ENCODE assay signal across 23 cellular contexts in the genomic region with DNA sequence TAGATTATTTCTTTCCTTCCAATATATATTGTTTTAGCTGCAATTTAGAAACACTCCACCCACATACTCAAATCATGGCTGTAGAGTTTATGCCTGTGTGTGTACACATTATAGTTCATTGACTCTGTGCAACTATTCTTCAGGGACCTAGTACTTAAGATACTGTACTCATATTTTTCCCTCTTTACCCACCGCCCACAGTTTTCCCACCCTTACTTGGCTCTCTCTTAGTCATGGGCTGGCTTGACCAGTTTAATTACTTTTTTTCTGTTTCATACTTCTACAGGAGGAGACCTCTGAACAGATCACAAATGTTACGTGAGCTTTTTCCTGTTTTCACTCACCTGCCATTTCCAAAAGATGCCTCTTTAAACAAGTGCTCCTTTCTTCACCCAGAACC. TPM values are rescaled to one million over a fixed set of nuclear protein-coding genes. Genes with fewer than 3 reads are reported as not detected.
DNase-seq lines count a peak whose midpoint lies in the region; ATAC-seq and TF ChIP-seq lines count a peak whose summit lies in the region.
"Had no signal": no experiment of that assay in that cellular context is flagged by ENCODE, and none has a peak within 500 bp of the region (broad histone marks: within the 10 kb centered on the region; RNA-seq: fewer than 3 reads in every experiment).

No MANE protein-coding gene starts in this region.

- no peak for TF ChIP-seq CTCF in fibroblast of the aortic adventitia (IDR thresholded peaks at IDR 0.05; ENCODE audit: insufficient read depth, low read length)
- TF ChIP-seq CTCF in thoracic aorta (IDR thresholded peaks at IDR 0.05) = no peak

- no peaks in the 10 kb centered on the region for H3K27me3 Mint-ChIP-seq in activated CD4-positive, alpha-beta T cell treated with anti-CD3 and anti-CD28 coated beads, Interleukin-2, amount 10 ng/mL, durations not matched to agents 24 days and 14 days
- H3K27me3 Mint-ChIP-seq: memory B cell had no signal

- peaks cover 44% of the 10 kb centered on the region for H3K4me1 Mint-ChIP-seq in activated CD4-positive, alpha-beta T cell treated with anti-CD3 and anti-CD28 coated beads, Interleukin-2, amount 10 ng/mL, durations not matched to agents 24 days and 14 days
- H3K4me1 Mint-ChIP-seq: neural progenitor cell had no signal

- no peak for DNase-seq in activated CD4-positive, alpha-beta T cell treated with anti-CD3 and anti-CD28 coated beads, Interleukin-2, amount 10 ng/mL, durations not matched to agents 24 days and 14 days
- DNase-seq in activated CD4-positive, alpha-beta T cell treated with anti-CD3 and anti-CD28 coated beads for 4 hours = no peak
- DNase-seq in fibroblast of the aortic adventitia (ENCODE audit: low read depth) (peak; percentile 16), thoracic aorta (ENCODE audit: low spot score) (no peak), posterior vena cava (ENCODE audit: low spot score) (no peak)
- DNase-seq: activated CD8-positive, alpha-beta T cell treated with anti-CD3 and anti-CD28 coated beads, Interleukin-2, amount 10 ng/mL, durations not matched to agents 7 days and 5 days; aorta; KG1; NCI-H1092 treated with DMSO at 0.1 percent for 48 hours; NCI-H2171; NCI-H748 treated with DMSO at 0.1 percent for 48 hours had no signal

- no peak for ATAC-seq in thoracic aorta (ENCODE audit: insufficient number of reproducible peaks, low FRiP score, low read depth)
- ATAC-seq in HG02642 (IDR thresholded peaks at IDR 0.05; ENCODE audit: poor library complexity, unreplicated experiment) = no peak
- ATAC-seq in HG03196 (IDR thresholded peaks at IDR 0.05; ENCODE audit: unreplicated experiment) = no peak
- ATAC-seq: activated CD8-positive, alpha-beta T cell treated with anti-CD3 and anti-CD28 coated beads, Interleukin-2, amount 10 ng/mL, durations not matched to agents 7 days and 5 days; gastroesophageal sphincter; GM12878 had no signal

- no peaks in the 10 kb centered on the region for H3K27me3 ChIP-seq in thoracic aorta (replicated peaks; ENCODE audit: insufficient read depth)
- H3K27me3 ChIP-seq: gastroesophageal sphincter, neural progenitor cell, right atrium auricular region had no signal

- H3K27ac ChIP-seq in KOPT-K1 (ENCODE audit: low read depth, low read length, poor library complexity, severe bottlenecking) (peak overlapping the region; percentile 100), thoracic aorta (peak overlapping the region; percentile 71 to 80)
- H3K27ac ChIP-seq: HL-60, neural progenitor cell, PC-9, SK-N-MC had no signal

- H3K9me3 Mint-ChIP-seq in activated CD4-positive, alpha-beta T cell treated with anti-CD3 and anti-CD28 coated beads, Interleukin-2, amount 10 ng/mL, durations not matched to agents 24 days and 14 days = no peaks in the 10 kb centered on the region
- H3K9me3 Mint-ChIP-seq: memory B cell, neural progenitor cell had no signal

- H3K27ac Mint-ChIP-seq in activated CD4-positive, alpha-beta T cell treated with anti-CD3 and anti-CD28 coated beads, Interleukin-2, amount 10 ng/mL, durations not matched to agents 24 days and 14 days = peak overlapping the region; percentile 30
- H3K27ac Mint-ChIP-seq: activated CD8-positive, alpha-beta T cell treated with anti-CD3 and anti-CD28 coated beads, Interleukin-2, amount 10 ng/mL, durations not matched to agents 7 days and 5 days; memory B cell; neural progenitor cell had no signal

- no peaks in the 10 kb centered on the region for H3K9me3 ChIP-seq in KOPT-K1 (ENCODE audit: insufficient read depth, low read length, poor library complexity, severe bottlenecking)
- no peaks in the 10 kb centered on the region for H3K9me3 ChIP-seq in thoracic aorta
- H3K9me3 ChIP-seq: gastroesophageal sphincter, right atrium auricular region had no signal

- intact Hi-C loops in activated CD4-positive, alpha-beta T cell treated with anti-CD3 and anti-CD28 coated beads, Interleukin-2, amount 10 ng/mL, durations not matched to agents 24 days and 14 days (cut with micrococcal nuclease) = no loop called here
- intact Hi-C loops in posterior vena cava (cut with DNase I) = no loop called here

- H3K4me3 ChIP-seq in fibroblast of the aortic adventitia (ENCODE audit: low read depth, low read length) = no peak overlapping the region
- no peak overlapping the region for H3K4me3 ChIP-seq in thoracic aorta
- H3K4me3 ChIP-seq: coronary artery, gastroesophageal sphincter, GM12878, neural progenitor cell, PC-9, right atrium auricular region, SK-N-MC had no signal

- H3K4me3 Mint-ChIP-seq in activated CD4-positive, alpha-beta T cell treated with anti-CD3 and anti-CD28 coated beads, Interleukin-2, amount 10 ng/mL, durations not matched to agents 24 days and 14 days = no peak overlapping the region
- H3K4me3 Mint-ChIP-seq: activated CD8-positive, alpha-beta T cell treated with anti-CD3 and anti-CD28 coated beads, Interleukin-2, amount 10 ng/mL, durations not matched to agents 7 days and 5 days; memory B cell; neural progenitor cell had no signal

- H3K4me1 ChIP-seq in thoracic aorta (ENCODE audit: control insufficient read depth in 1 of 2, low read depth in 2 of 2) = peaks cover 22 to 47% of the 10 kb centered on the region in 2 donors
- H3K4me1 ChIP-seq: neural progenitor cell had no signal

- peaks cover 54% of the 10 kb centered on the region for H3K36me3 Mint-ChIP-seq in activated CD4-positive, alpha-beta T cell treated with anti-CD3 and anti-CD28 coated beads, Interleukin-2, amount 10 ng/mL, durations not matched to agents 24 days and 14 days (ENCODE audit: low read depth)

- H3K36me3 ChIP-seq in KOPT-K1 (ENCODE audit: insufficient read depth, low read length) (peaks cover 70% of the 10 kb centered on the region), thoracic aorta (peaks cover 25% of the 10 kb centered on the region)
- H3K36me3 ChIP-seq: neural progenitor cell had no signal

RNA-seq across cellular contexts. Expression of a gene that starts 30.4 kb away (rescaled TPM):
- total RNA-seq in activated CD4-positive, alpha-beta T cell treated with anti-CD3 and anti-CD28 coated beads, Interleukin-2, amount 10 ng/mL, durations not matched to agents 24 days and 14 days = 25.9 and 27.4 TPM in 2 replicates
- total RNA-seq in fibroblast of the aortic adventitia (ENCODE audit: low replicate concordance) (23.8 and 58.2 TPM in 2 replicates), thoracic aorta (10 to 100 TPM; 53.6 to 60.9 TPM), posterior vena cava (10 to 100 TPM; 56.5 to 59.9 TPM)

RNA-seq across cellular contexts. Expression of a gene that starts 38.4 kb away (rescaled TPM):
- total RNA-seq in activated CD4-positive, alpha-beta T cell treated with anti-CD3 and anti-CD28 coated beads, Interleukin-2, amount 10 ng/mL, durations not matched to agents 24 days and 14 days = not detected in 2 replicates
- total RNA-seq in fibroblast of the aortic adventitia (ENCODE audit: low replicate concordance) (1.5 and 6.3 TPM in 2 replicates), thoracic aorta (10 to 100 TPM; 44.3 to 89.7 TPM), posterior vena cava (100 to 1,000 TPM in 1 of 2 donors, 10 to 100 TPM in 1; 51.4 to 221 TPM)
- total RNA-seq: GM12878 had no signal

RNA-seq across cellular contexts. Expression of a gene that starts 41.6 kb away (rescaled TPM):
- total RNA-seq in activated CD4-positive, alpha-beta T cell treated with anti-CD3 and anti-CD28 coated beads, Interleukin-2, amount 10 ng/mL, durations not matched to agents 24 days and 14 days = 65.0 and 65.1 TPM in 2 replicates
- total RNA-seq in fibroblast of the aortic adventitia (ENCODE audit: low replicate concordance) (11.4 and 36.9 TPM in 2 replicates), thoracic aorta (10 to 100 TPM; 12.0 to 12.9 TPM), posterior vena cava (10 to 100 TPM; 18.3 to 20.3 TPM)
